In genomic region chr3:73100734-73101550, GRCh38 we compare ENCODE assay signal across 7 cellular contexts. TPM values are rescaled to one million over a fixed set of nuclear protein-coding genes. Genes with fewer than 3 reads are reported as not detected.
DNase-seq lines count a peak whose midpoint lies in the region; ATAC-seq and TF ChIP-seq lines count a peak whose summit lies in the region.

No MANE protein-coding gene starts in this region.

- TF ChIP-seq POLR2A in gastrocnemius medialis (IDR thresholded peaks at IDR 0.05): no peak

- no peak overlapping the region for H3K4me3 ChIP-seq in ascending aorta
- no peak overlapping the region for H3K4me3 ChIP-seq in hepatocyte
- H3K4me3 ChIP-seq in gastrocnemius medialis: no peak overlapping the region

- no peaks in the 10 kb centered on the region for H3K9me2 ChIP-seq in hepatocyte (replicated peaks; ENCODE audit: insufficient read depth)

- H2AFZ ChIP-seq in hepatocyte: peak overlapping the region; percentile 4

- no peaks in the 10 kb centered on the region for H3K9me3 Mint-ChIP-seq in T-helper 2 cell treated with Interferon-gamma antibody and Interleukin-4, amounts not matched to agents 5 μg/mL and 100 μg/mL, for 36 hours

- peak overlapping the region; percentile 60 for H3K4me2 ChIP-seq in hepatocyte

- H3K27ac ChIP-seq in ascending aorta (no peak overlapping the region), hepatocyte (peak overlapping the region; percentile 41), gastrocnemius medialis (no peak overlapping the region)

- intact Hi-C loops in ascending aorta (cut with DNase I) (loop anchor here (1.0 to 5.0 kb wide), 4 partner anchors 331 to 746 kb away; no protein-coding TSS in a partner anchor), gastrocnemius medialis (cut with DNase I; ENCODE audit: low total_unique reads) (loop anchor here (1.0 to 10.0 kb wide), 3 partner anchors 331 to 754 kb away; no protein-coding TSS in a partner anchor)

- no peaks in the 10 kb centered on the region for H3K27me3 Mint-ChIP-seq in T-helper 2 cell treated with Interferon-gamma antibody and Interleukin-4, amounts not matched to agents 5 μg/mL and 100 μg/mL, for 36 hours (ENCODE audit: low read depth)

- TF ChIP-seq CTCF in GM12874 (IDR thresholded peaks at IDR 0.05; ENCODE audit: insufficient read depth, low read depth, low read length): peak; percentile 86
- TF ChIP-seq CTCF in ascending aorta (IDR thresholded peaks at IDR 0.05): peak; percentile 72 to 96 (median 94)
- peak; percentile 96 for TF ChIP-seq CTCF in hepatocyte (IDR thresholded peaks at IDR 0.05; ENCODE audit: poor library complexity)
- peak; percentile 81 to 93 (median 88) for TF ChIP-seq CTCF in gastrocnemius medialis (IDR thresholded peaks at IDR 0.05 in 4 of 5, conservative IDR thresholded peaks at IDR 0.05 in 1 of 5)

- no peaks in the 10 kb centered on the region for H3K4me1 Mint-ChIP-seq in T-helper 2 cell treated with Interferon-gamma antibody and Interleukin-4, amounts not matched to agents 5 μg/mL and 100 μg/mL, for 36 hours (ENCODE audit: low read depth)

- H3K27me3 ChIP-seq in ascending aorta (no peaks in the 10 kb centered on the region), hepatocyte (no peaks in the 10 kb centered on the region), gastrocnemius medialis (no peaks in the 10 kb centered on the region)

- H3K4me3 Mint-ChIP-seq in T-helper 2 cell treated with Interferon-gamma antibody and Interleukin-4, amounts not matched to agents 5 μg/mL and 100 μg/mL, for 36 hours: no peak overlapping the region

- in situ Hi-C loops in gastrocnemius medialis (cut with MboI; ENCODE audit: low sequenced_read_pairs in 4 of 4): loop anchor here (5.0 to 25.0 kb wide), 7 partner anchors 326 to 761 kb away; no protein-coding TSS in a partner anchor

- DNase-seq in NCI-H146 (lab: John Stamatoyannopoulos, UW): peak; percentile 62
- peak; percentile 48 for DNase-seq in T-helper 2 cell treated with Interferon-gamma antibody and Interleukin-4, amounts not matched to agents 5 μg/mL and 100 μg/mL, for 36 hours (ENCODE audit: low spot score)
- peak in 1 of 2 donors; percentile 90 for DNase-seq in ascending aorta (ENCODE audit: low spot score in 2 of 2)
- peak; percentile 93 for DNase-seq in hepatocyte (ENCODE audit: low spot score)
- peak; percentile 55 to 70 for DNase-seq in gastrocnemius medialis

- H3K36me3 ChIP-seq in ascending aorta: no peaks in the 10 kb centered on the region
- no peaks in the 10 kb centered on the region for H3K36me3 ChIP-seq in hepatocyte (replicated peaks; ENCODE audit: insufficient read depth, low read depth)
- no peaks in the 10 kb centered on the region for H3K36me3 ChIP-seq in gastrocnemius medialis

- H3K36me3 Mint-ChIP-seq in T-helper 2 cell treated with Interferon-gamma antibody and Interleukin-4, amounts not matched to agents 5 μg/mL and 100 μg/mL, for 36 hours (ENCODE audit: low read depth): no peaks in the 10 kb centered on the region

- WGBS in hepatocyte (ENCODE audit: low lambda C conversion rate, missing lambda C conversion rate): 44% methylated on average over 10 of the region's 10 CpGs

- H3K4me1 ChIP-seq in ascending aorta: no peaks in the 10 kb centered on the region
- no peaks in the 10 kb centered on the region for H3K4me1 ChIP-seq in hepatocyte (ENCODE audit: insufficient read depth)
- no peaks in the 10 kb centered on the region for H3K4me1 ChIP-seq in gastrocnemius medialis

- no peaks in the 10 kb centered on the region for H4K20me1 ChIP-seq in hepatocyte (ENCODE audit: insufficient read depth, poor library complexity, severe bottlenecking)

- H3K9me3 ChIP-seq in ascending aorta: no peaks in the 10 kb centered on the region
- no peaks in the 10 kb centered on the region for H3K9me3 ChIP-seq in hepatocyte (ENCODE audit: low read depth)
- H3K9me3 ChIP-seq in gastrocnemius medialis: no peaks in the 10 kb centered on the region

- H3K79me2 ChIP-seq in hepatocyte: no peaks in the 10 kb centered on the region

- ATAC-seq in HG02642 (IDR thresholded peaks at IDR 0.05; ENCODE audit: poor library complexity, unreplicated experiment) (peak; percentile 82), gastrocnemius medialis (peak; percentile 93)

- H3K27ac Mint-ChIP-seq in T-helper 2 cell treated with Interferon-gamma antibody and Interleukin-4, amounts not matched to agents 5 μg/mL and 100 μg/mL, for 36 hours: no peak overlapping the region

RNA-seq across cellular contexts. Expression of gene EBLN2, which starts 39.5 kb away (rescaled TPM):
- 0.53 TPM for total RNA-seq in ascending aorta
- total RNA-seq in hepatocyte: 5.5 and 9.3 TPM in 2 replicates
- polyA plus RNA-seq in hepatocyte: 5.8 and 6.1 TPM in 2 replicates
- 1 to 10 TPM in 1 of 4 donors, under 1 TPM in 3; 0.18 to 4.8 (median 0.65) TPM for total RNA-seq in gastrocnemius medialis
